Comparison of ENCODE assay signal across 1 cellular context in genomic region chr2:236661064-236661761, GRCh38.
TF ChIP-seq lines count a peak whose summit lies in the region.

No MANE protein-coding gene starts in this region.

TF ChIP-seq in SK-N-SH, 30 proteins besides CTCF, POLR2A, EP300 and RAD21 (continued from another document):
- TF ChIP-seq, protein P1, sequence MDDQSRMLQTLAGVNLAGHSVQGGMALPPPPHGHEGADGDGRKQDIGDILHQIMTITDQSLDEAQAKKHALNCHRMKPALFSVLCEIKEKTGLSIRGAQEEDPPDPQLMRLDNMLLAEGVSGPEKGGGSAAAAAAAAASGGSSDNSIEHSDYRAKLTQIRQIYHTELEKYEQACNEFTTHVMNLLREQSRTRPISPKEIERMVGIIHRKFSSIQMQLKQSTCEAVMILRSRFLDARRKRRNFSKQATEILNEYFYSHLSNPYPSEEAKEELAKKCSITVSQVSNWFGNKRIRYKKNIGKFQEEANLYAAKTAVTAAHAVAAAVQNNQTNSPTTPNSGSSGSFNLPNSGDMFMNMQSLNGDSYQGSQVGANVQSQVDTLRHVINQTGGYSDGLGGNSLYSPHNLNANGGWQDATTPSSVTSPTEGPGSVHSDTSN (IDR thresholded peaks at IDR 0.05) = no peak
